In genomic region chr10:454860-455259, GRCh38 we compare ENCODE assay signal across 10 cellular contexts.
DNase-seq lines count a peak whose midpoint lies in the region; ATAC-seq and TF ChIP-seq lines count a peak whose summit lies in the region.
"Had no signal": no experiment of that assay in that cellular context is flagged by ENCODE, and none has a peak within 500 bp of the region (broad histone marks: within the 10 kb centered on the region; RNA-seq: fewer than 3 reads in every experiment).

No MANE protein-coding gene starts in this region.

- H3K9me3 ChIP-seq in mammary epithelial cell (replicated peaks; ENCODE audit: insufficient read depth, low read length): peaks cover 28% of the 10 kb centered on the region

- peaks cover 15% of the 10 kb centered on the region for H3K4me1 Mint-ChIP-seq in memory B cell

- H3K36me3 ChIP-seq in mammary epithelial cell (ENCODE audit: insufficient read depth, low read length): no peaks in the 10 kb centered on the region

- no peaks in the 10 kb centered on the region for H3K4me1 ChIP-seq in mammary epithelial cell (ENCODE audit: insufficient read depth, low read length)

- dilution Hi-C loops in mammary epithelial cell (cut with HindIII; ENCODE audit: low sequenced_read_pairs): no loop called here

- no peaks in the 10 kb centered on the region for H4K20me1 ChIP-seq in mammary epithelial cell (ENCODE audit: insufficient read depth, low read length)

- H3K79me2 ChIP-seq in mammary epithelial cell (ENCODE audit: insufficient read depth, low read length): no peaks in the 10 kb centered on the region

- BruUV-seq in mammary epithelial cell (replicated peaks; lab: Mats Ljungman, UMichigan): no TSS peak

- DNase-seq in ACHN: peak; percentile 89
- DNase-seq in HS-27A (ENCODE audit: low read depth): peak; percentile 4
- peak; percentile 85 for DNase-seq in mammary epithelial cell
- DNase-seq in memory B cell (ENCODE audit: low spot score in 2 of 2): no peak

- no peak overlapping the region for H2AFZ ChIP-seq in mammary epithelial cell (ENCODE audit: low read depth, low read length)

- H3K36me3 Mint-ChIP-seq in memory B cell: no peaks in the 10 kb centered on the region

- intact Hi-C loops in mammary epithelial cell (cut with micrococcal nuclease): no loop called here

- WGBS in mammary epithelial cell (ENCODE audit: low coverage, missing lambda C conversion rate): 10% methylated on average over 5 of the region's 5 CpGs

- H3K4me3 ChIP-seq in mammary epithelial cell (replicated peaks in 1 of 3; ENCODE audit: insufficient read depth in 1 of 3, low read depth in 2 of 3, low read length in 3 of 3): no peak overlapping the region
- H3K4me3 ChIP-seq: SK-N-MC had no signal

- H3K4me2 ChIP-seq in mammary epithelial cell (ENCODE audit: insufficient read depth, low read depth, low read length): no peak overlapping the region

- no peak overlapping the region for H3K9ac ChIP-seq in mammary epithelial cell (ENCODE audit: insufficient read depth, low read length)

- H3K9me3 Mint-ChIP-seq in memory B cell: no peaks in the 10 kb centered on the region
- H3K9me3 Mint-ChIP-seq: dendritic cell treated with granulocyte-macrophage colony-stimulating factor and Interleukin-4, amounts not matched to agents 40 ng/mL and 50 ng/mL, for 4 days had no signal

- H3K27ac Mint-ChIP-seq in memory B cell: peak overlapping the region; percentile 15
- H3K27ac Mint-ChIP-seq: dendritic cell treated with granulocyte-macrophage colony-stimulating factor and Interleukin-4, amounts not matched to agents 40 ng/mL and 50 ng/mL, for 4 days had no signal

- no peak overlapping the region for H3K27ac ChIP-seq in mammary epithelial cell (ENCODE audit: insufficient read depth, low read depth, low read length)
- H3K27ac ChIP-seq: SK-N-MC had no signal

- no peak for ATAC-seq in memory B cell (ENCODE audit: low read depth)
- no peak for ATAC-seq in HG02571 (IDR thresholded peaks at IDR 0.05; ENCODE audit: unreplicated experiment)
- no peak for ATAC-seq in HG03354 (IDR thresholded peaks at IDR 0.05; ENCODE audit: poor library complexity, severe bottlenecking, unreplicated experiment)
- ATAC-seq in HG02840 (IDR thresholded peaks at IDR 0.05; ENCODE audit: low FRiP score, unreplicated experiment): no peak
- no peak for ATAC-seq in HG03175 (IDR thresholded peaks at IDR 0.05; ENCODE audit: unreplicated experiment)

- peaks cover 8% of the 10 kb centered on the region for H3K27me3 Mint-ChIP-seq in memory B cell

- CTCF ChIA-PET in mammary epithelial cell (lab: Charles Lee; ENCODE audit: low non-redundant PET): no interaction called here

- H3K27me3 ChIP-seq in mammary epithelial cell (ENCODE audit: insufficient read depth, low read length): no peaks in the 10 kb centered on the region

- no peak for TF ChIP-seq CTCF in mammary epithelial cell (conservative IDR thresholded peaks at IDR 0.05 in 1 of 2, IDR thresholded peaks at IDR 0.05 in 1 of 2; ENCODE audit: extremely low read depth in 1 of 2, insufficient read depth in 1 of 2, low read depth in 1 of 2, low read length in 2 of 2)

- no peak overlapping the region for H3K4me3 Mint-ChIP-seq in memory B cell
- H3K4me3 Mint-ChIP-seq: dendritic cell treated with granulocyte-macrophage colony-stimulating factor and Interleukin-4, amounts not matched to agents 40 ng/mL and 50 ng/mL, for 4 days had no signal

- in situ Hi-C loops in ACHN (cut with HindIII; ENCODE audit: low pct_ligation_motif_present, low pct_unique_long_range_greater_than_20kb, low sequenced_read_pairs): no loop called here
- in situ Hi-C loops in mammary epithelial cell (cut with MboI; ENCODE audit: low sequenced_read_pairs in 2 of 2): no loop called here

Comparison
In these comparisons a context has a peak if more than half of its experiments do, and no peak if none do; other contexts are left out.
1. DNase-seq: peak in ACHN (single experiment), HS-27A (single experiment) and mammary epithelial cell (single experiment); none in memory B cell (0 of 2).